Comparison of ENCODE assay signal across 1 cellular context in the genomic region with DNA sequence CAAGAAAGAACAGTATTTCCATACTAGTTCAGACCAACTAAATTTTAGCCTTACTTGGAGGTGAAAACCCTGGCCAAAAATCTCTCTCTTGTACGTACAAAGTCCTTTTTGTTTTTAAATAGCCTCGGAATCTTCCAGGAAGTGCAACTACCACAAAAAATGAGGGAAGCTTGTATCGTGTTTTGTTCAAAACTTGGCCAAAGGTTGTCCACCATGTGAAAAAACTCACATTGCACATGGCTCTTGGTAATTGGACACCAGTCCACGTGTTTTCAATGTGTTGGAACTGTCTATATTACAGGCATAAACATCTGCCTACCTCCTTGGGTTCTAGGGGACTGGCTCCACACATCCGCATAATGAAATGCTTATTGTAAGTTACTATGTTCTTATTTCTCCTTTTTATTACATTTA.
TF ChIP-seq lines count a peak whose summit lies in the region.

No MANE protein-coding gene starts in this region.

TF ChIP-seq in HepG2, 621 proteins besides CTCF, POLR2A, EP300 and RAD21 (continued from another document):
- TF ChIP-seq, protein P1, sequence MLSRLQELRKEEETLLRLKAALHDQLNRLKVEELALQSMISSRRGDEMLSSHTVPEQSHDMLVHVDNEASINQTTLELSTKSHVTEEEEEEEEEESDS (CRISPR knock-in tag; IDR thresholded peaks at IDR 0.05; ENCODE audit: borderline replicate concordance), result no peak
- TF ChIP-seq, protein P2, sequence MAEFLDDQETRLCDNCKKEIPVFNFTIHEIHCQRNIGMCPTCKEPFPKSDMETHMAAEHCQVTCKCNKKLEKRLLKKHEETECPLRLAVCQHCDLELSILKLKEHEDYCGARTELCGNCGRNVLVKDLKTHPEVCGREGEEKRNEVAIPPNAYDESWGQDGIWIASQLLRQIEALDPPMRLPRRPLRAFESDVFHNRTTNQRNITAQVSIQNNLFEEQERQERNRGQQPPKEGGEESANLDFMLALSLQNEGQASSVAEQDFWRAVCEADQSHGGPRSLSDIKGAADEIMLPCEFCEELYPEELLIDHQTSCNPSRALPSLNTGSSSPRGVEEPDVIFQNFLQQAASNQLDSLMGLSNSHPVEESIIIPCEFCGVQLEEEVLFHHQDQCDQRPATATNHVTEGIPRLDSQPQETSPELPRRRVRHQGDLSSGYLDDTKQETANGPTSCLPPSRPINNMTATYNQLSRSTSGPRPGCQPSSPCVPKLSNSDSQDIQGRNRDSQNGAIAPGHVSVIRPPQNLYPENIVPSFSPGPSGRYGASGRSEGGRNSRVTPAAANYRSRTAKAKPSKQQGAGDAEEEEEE (CRISPR knock-in tag; IDR thresholded peaks at IDR 0.05; ENCODE audit: borderline replicate concordance), result no peak
- TF ChIP-seq ZNF234 (CRISPR knock-in tag; conservative IDR thresholded peaks at IDR 0.05), result no peak
- no peak for TF ChIP-seq ZNF816 (CRISPR knock-in tag; IDR thresholded peaks at IDR 0.05; ENCODE audit: borderline replicate concordance)
